Comparison of ENCODE assay signal across 8 cellular contexts in genomic region chr6:31898200-31899011, GRCh38. TPM values are rescaled to one million over a fixed set of nuclear protein-coding genes. Genes with fewer than 3 reads are reported as not detected.
DNase-seq lines count a peak whose midpoint lies in the region; ATAC-seq and TF ChIP-seq lines count a peak whose summit lies in the region.

No MANE protein-coding gene starts in this region.

- H3K9me3 ChIP-seq in H9 (ENCODE audit: control insufficient read depth, low read depth, low read length) (no peaks in the 10 kb centered on the region), neuron (ENCODE audit: low read length) (no peaks in the 10 kb centered on the region)

- no peak overlapping the region for H4K91ac ChIP-seq in H9 (ENCODE audit: insufficient read length, low read depth, low read length)

- H3K4me2 ChIP-seq in H9 (ENCODE audit: insufficient read depth, insufficient read length, low read length) = peak overlapping the region; percentile 97

- no peak overlapping the region for H3K14ac ChIP-seq in H9 (ENCODE audit: insufficient read depth, low read length)

- peaks cover 11% of the 10 kb centered on the region for H3K23me2 ChIP-seq in H9 (ENCODE audit: insufficient read length, low read depth, low read length, poor library complexity, severe bottlenecking)

- H3K27ac Mint-ChIP-seq in H9 = peak overlapping the region; percentile 83 to 96 (median 95); a peak in 6 of 7 replicates
- peak overlapping the region; percentile 89 for H3K27ac Mint-ChIP-seq in activated T-helper 17 cell treated with anti-CD3 and anti-CD28 coated beads, Interleukin-2, amount 50 U/mL, for 72 hours

- H3K36me3 Mint-ChIP-seq in H9 (ENCODE audit: insufficient read depth in 1 of 3, low read depth in 3 of 3) = peaks cover 22 to 42% (median 40%) of the 10 kb centered on the region in 3 experiments
- H3K36me3 Mint-ChIP-seq in activated T-helper 17 cell treated with anti-CD3 and anti-CD28 coated beads, Interleukin-2, amount 50 U/mL, for 72 hours (ENCODE audit: low read depth) = peaks cover 52% of the 10 kb centered on the region

- no peak overlapping the region for H2AFZ ChIP-seq in H9 (ENCODE audit: low read length)
- H2AFZ ChIP-seq in neuron (ENCODE audit: low read depth, low read length) = peak overlapping the region; percentile 36

- no peak overlapping the region for H3T11ph ChIP-seq in H9 (ENCODE audit: low read length)

- no peak overlapping the region for H2BK120ac ChIP-seq in H9 (ENCODE audit: low read depth, low read length, poor library complexity, severe bottlenecking)

- peaks cover 22 to 36% of the 10 kb centered on the region in 2 experiments for H3K4me1 Mint-ChIP-seq in H9
- peaks cover 31% of the 10 kb centered on the region for H3K4me1 Mint-ChIP-seq in activated T-helper 17 cell treated with anti-CD3 and anti-CD28 coated beads, Interleukin-2, amount 50 U/mL, for 72 hours

- no peak overlapping the region for H3K56ac ChIP-seq in H9 (ENCODE audit: insufficient read length, low read depth, low read length)

- H3K36me3 ChIP-seq in neuron (ENCODE audit: insufficient read depth, low read length) = peaks cover 32% of the 10 kb centered on the region

- DNase-seq in H9 = peak; percentile 54
- peak; percentile 83 for DNase-seq in NCI-H69 (lab: John Stamatoyannopoulos, UW)
- peak in 1 of 2 donors; percentile 59 for DNase-seq in foreskin fibroblast
- no peak for DNase-seq in effector CD8-positive, alpha-beta T cell (lab: John Stamatoyannopoulos, UW)

- H4K5ac ChIP-seq in H9 (ENCODE audit: insufficient read length, low read depth, low read length) = no peak overlapping the region

- no peaks in the 10 kb centered on the region for H3K79me1 ChIP-seq in H9 (ENCODE audit: insufficient read depth, low read depth, low read length, poor library complexity, severe bottlenecking)

- peak overlapping the region; percentile 88 to 96 for H3K4me3 ChIP-seq in foreskin fibroblast (ENCODE audit: low read depth in 1 of 2, low read length in 2 of 2)
- H3K4me3 ChIP-seq in neuron (ENCODE audit: low read length) = peak overlapping the region; percentile 95

- H3K4me1 ChIP-seq in H9 (ENCODE audit: insufficient read depth, low read length) (no peaks in the 10 kb centered on the region; the same call in 1 of the 2 replicates), neuron (ENCODE audit: insufficient read depth, low read length) (peaks cover 38% of the 10 kb centered on the region)

- H2AK5ac ChIP-seq in H9 (ENCODE audit: insufficient read length, low read length) = no peak overlapping the region

- WGBS in H9 (ENCODE audit: extremely low coverage, insufficient read length, low lambda C conversion rate) = no CpG with 5 or more reads among the region's 15 CpGs

- peak; percentile 13 for ATAC-seq in activated T-helper 17 cell treated with anti-CD3 and anti-CD28 coated beads, Interleukin-2, amount 50 U/mL, for 72 hours (replicated peaks)
- no peak for ATAC-seq in HG02642 (IDR thresholded peaks at IDR 0.05; ENCODE audit: poor library complexity, unreplicated experiment)

- H3K9ac ChIP-seq in H9 (ENCODE audit: extremely low read depth, insufficient read length, low read length) = peak overlapping the region; percentile 59

- H3K23ac ChIP-seq in H9 (ENCODE audit: insufficient read length, low read depth, low read length) = no peak overlapping the region

- peak overlapping the region; percentile 92 to 99 for H3K4me3 Mint-ChIP-seq in H9
- peak overlapping the region; percentile 93 for H3K4me3 Mint-ChIP-seq in activated T-helper 17 cell treated with anti-CD3 and anti-CD28 coated beads, Interleukin-2, amount 50 U/mL, for 72 hours

- H3K27me3 ChIP-seq in H9 (ENCODE audit: insufficient read depth, low read length) = no peaks in the 10 kb centered on the region
- H3K27me3 ChIP-seq in neuron (ENCODE audit: insufficient read depth, low read length) = no peaks in the 10 kb centered on the region

- TF ChIP-seq CTCF in C4-2B (conservative IDR thresholded peaks at IDR 0.05) (peak; percentile 20), H9 (conservative IDR thresholded peaks at IDR 0.05) (no peak; the same call in 1 of the 3 replicates), foreskin fibroblast (IDR thresholded peaks at IDR 0.05; ENCODE audit: low read depth, low read length) (no peak)

- H3K18ac ChIP-seq in H9 (ENCODE audit: insufficient read length, low read depth, low read length) = no peak overlapping the region

- H4K20me1 ChIP-seq in H9 (ENCODE audit: control insufficient read depth, insufficient read depth, insufficient read length) = no peaks in the 10 kb centered on the region

- no peaks in the 10 kb centered on the region; the same call in 1 of the 2 replicates for H3K79me2 ChIP-seq in H9 (ENCODE audit: insufficient read depth, low read length)

- H3K4ac ChIP-seq in H9 (ENCODE audit: low read depth, low read length) = no peak overlapping the region

- H2BK20ac ChIP-seq in H9 (ENCODE audit: low read depth, low read length, poor library complexity, severe bottlenecking) = no peak overlapping the region

- no peak overlapping the region for H4K8ac ChIP-seq in H9 (replicated peaks; ENCODE audit: insufficient read length, low read depth, low read length)

- no peaks in the 10 kb centered on the region; a peak in 1 of 5 replicates for H3K9me3 Mint-ChIP-seq in H9
- no peaks in the 10 kb centered on the region for H3K9me3 Mint-ChIP-seq in activated T-helper 17 cell treated with anti-CD3 and anti-CD28 coated beads, Interleukin-2, amount 50 U/mL, for 72 hours

- H3K27ac ChIP-seq in C4-2B (peak overlapping the region; percentile 90), H9 (ENCODE audit: insufficient read length, low read depth, low read length) (no peak overlapping the region)

- H3K27me3 Mint-ChIP-seq in H9 (ENCODE audit: low read depth) = no peaks in the 10 kb centered on the region
- no peaks in the 10 kb centered on the region for H3K27me3 Mint-ChIP-seq in activated T-helper 17 cell treated with anti-CD3 and anti-CD28 coated beads, Interleukin-2, amount 50 U/mL, for 72 hours

- H2BK5ac ChIP-seq in H9 (ENCODE audit: insufficient read length, low read length) = no peak overlapping the region

- H2BK15ac ChIP-seq in H9 (ENCODE audit: low read depth, low read length) = no peak overlapping the region

- no peak overlapping the region for H2BK12ac ChIP-seq in H9 (ENCODE audit: insufficient read length, low read depth, low read length)

RNA-seq across cellular contexts. Expression of gene EHMT2, which starts 0.9 kb away (rescaled TPM):
- 121 and 124 TPM in 2 replicates for total RNA-seq in H9 (2021)
- total RNA-seq in activated T-helper 17 cell treated with anti-CD3 and anti-CD28 coated beads, Interleukin-2, amount 50 U/mL, for 72 hours = 10 to 100 TPM; 41.2 to 55.3 TPM

RNA-seq across cellular contexts. Expression of gene ZBTB12, which starts 3.5 kb away (rescaled TPM):
- total RNA-seq in H9 (2021) = 31.0 and 32.7 TPM in 2 replicates
- 1 to 10 TPM; 1.6 to 3.0 TPM for total RNA-seq in activated T-helper 17 cell treated with anti-CD3 and anti-CD28 coated beads, Interleukin-2, amount 50 U/mL, for 72 hours

RNA-seq across cellular contexts. Expression of gene SLC44A4, which starts 19.6 kb away (rescaled TPM):
- 3.3 and 3.8 TPM in 2 replicates for total RNA-seq in H9 (2021)
- total RNA-seq in activated T-helper 17 cell treated with anti-CD3 and anti-CD28 coated beads, Interleukin-2, amount 50 U/mL, for 72 hours = under 1 TPM in 1 of 2 donors, not detected in 1; 0.39 TPM

RNA-seq across cellular contexts. Expression of gene C2, which starts 29.1 kb away (rescaled TPM):
- total RNA-seq in H9 (2021) = 0.66 and 0.86 TPM in 2 replicates
- 1 to 10 TPM in 1 of 2 donors, under 1 TPM in 1; 0.58 to 4.7 TPM for total RNA-seq in activated T-helper 17 cell treated with anti-CD3 and anti-CD28 coated beads, Interleukin-2, amount 50 U/mL, for 72 hours

RNA-seq across cellular contexts. Expression of gene NEU1, which starts 35.8 kb away (rescaled TPM):
- 35.1 and 36.2 TPM in 2 replicates for total RNA-seq in H9 (2021)
- 10 to 100 TPM; 19.3 to 22.3 TPM for total RNA-seq in activated T-helper 17 cell treated with anti-CD3 and anti-CD28 coated beads, Interleukin-2, amount 50 U/mL, for 72 hours
